8 cellular contexts compared by ENCODE assay signal in genomic region chr2:96951125-96951654, GRCh38. TPM values are rescaled to one million over a fixed set of nuclear protein-coding genes. Genes with fewer than 3 reads are reported as not detected.
DNase-seq lines count a peak whose midpoint lies in the region; ATAC-seq and TF ChIP-seq lines count a peak whose summit lies in the region.

No MANE protein-coding gene starts in this region.

- no TSS peak for BruUV-seq in MCF 10A (replicated peaks; lab: Mats Ljungman, UMichigan)

- peak; percentile 95 for TF ChIP-seq CTCF in BJ (IDR thresholded peaks at IDR 0.05; ENCODE audit: insufficient read depth, low read depth, low read length)
- peak; percentile 95 for TF ChIP-seq CTCF in WERI-Rb-1 (IDR thresholded peaks at IDR 0.05; ENCODE audit: low read depth, low read length)
- peak; percentile 90 for TF ChIP-seq CTCF in MCF 10A (IDR thresholded peaks at IDR 0.05; ENCODE audit: unreplicated experiment)

- intact Hi-C loops in MCF 10A (cut with micrococcal nuclease), result loop anchor here (1.0 kb wide), 1 partner anchor 93 kb away; the partner anchor contains the start of gene ANKRD39

- no peaks in the 10 kb centered on the region for H3K4me1 Mint-ChIP-seq in MCF 10A (ENCODE audit: insufficient read depth, unreplicated experiment)
- H3K4me1 Mint-ChIP-seq in immature natural killer cell, result peaks cover 23 to 24% of the 10 kb centered on the region in 2 donors

- H3K36me3 Mint-ChIP-seq in MCF 10A (ENCODE audit: insufficient read depth, unreplicated experiment) (peaks cover 6% of the 10 kb centered on the region), immature natural killer cell (no peaks in the 10 kb centered on the region)

- POLR2A ChIA-PET in BJ (lab: Charles Lee) (no interaction called here), MCF 10A (lab: Yijun Ruan, JAX) (interaction anchor here (1.4 to 2.3 kb wide), 3 partner anchors 23 to 94 kb away, joined by 4 to 23 read pairs (median 8); partner anchors contain the start of gene ANKRD39)

- H3K4me3 ChIP-seq in BJ (ENCODE audit: low read depth, low read length), result no peak overlapping the region
- H3K4me3 ChIP-seq in WERI-Rb-1 (ENCODE audit: low read depth, low read length), result no peak overlapping the region

- H3K4me3 Mint-ChIP-seq in MCF 10A (ENCODE audit: unreplicated experiment) (no peak overlapping the region), immature natural killer cell (peak overlapping the region in 1 of 5 donors; percentile 54)

- no peaks in the 10 kb centered on the region for H3K9me3 Mint-ChIP-seq in MCF 10A (ENCODE audit: unreplicated experiment)
- H3K9me3 Mint-ChIP-seq in immature natural killer cell, result no peaks in the 10 kb centered on the region

- H3K27me3 ChIP-seq in BJ (ENCODE audit: control insufficient read depth, insufficient read depth, low read length) (peaks cover 10% of the 10 kb centered on the region), WERI-Rb-1 (ENCODE audit: insufficient read depth, low read depth, severe bottlenecking) (no peaks in the 10 kb centered on the region)

- DNase-seq in BJ (ENCODE audit: low read depth) (no peak), NCI-H2107 (lab: John Stamatoyannopoulos, UW) (peak; percentile 30), WERI-Rb-1 (peak; percentile 86), MCF 10A (ENCODE audit: unreplicated experiment) (peak; percentile 66), immature natural killer cell (peak; percentile 74 to 79 (median 78))
- peak; percentile 63 to 66 for DNase-seq in stimulated activated CD4-positive, alpha-beta T cell treated with anti-CD3 and anti-CD28 coated beads, Interleukin-15, amount 100 ng/mL, for 1 hour (ENCODE audit: low read depth in 1 of 2, low spot score in 1 of 2)

- ATAC-seq in GM21825 (IDR thresholded peaks at IDR 0.05; ENCODE audit: unreplicated experiment) (peak; percentile 40), GM21515 (IDR thresholded peaks at IDR 0.05; ENCODE audit: unreplicated experiment) (no peak)

- H3K27ac Mint-ChIP-seq in MCF 10A (ENCODE audit: low read depth, unreplicated experiment) (no peak overlapping the region), immature natural killer cell (peak overlapping the region in 1 of 6 donors; percentile 5)

- H3K36me3 ChIP-seq in BJ (ENCODE audit: control insufficient read depth, insufficient read depth, low read length) (no peaks in the 10 kb centered on the region; the same call in 1 of the 2 replicates), WERI-Rb-1 (no peaks in the 10 kb centered on the region)

- CTCF ChIA-PET in BJ (lab: Yijun Ruan, JAX), result interaction anchor here (0.9 to 5.9 kb wide), 26 partner anchors 8 to 397 kb away, joined by 3 to 94 read pairs (median 5); partner anchors contain the start of genes ANKRD39 and CNNM4
- CTCF ChIA-PET in MCF 10A (lab: Yijun Ruan, JAX), result interaction anchor here (0.6 to 4.6 kb wide), 42 partner anchors 8 to 1822 kb away, joined by 3 to 116 read pairs (median 4); partner anchors contain the start of gene ANKRD39

- no peaks in the 10 kb centered on the region for H3K27me3 Mint-ChIP-seq in MCF 10A (ENCODE audit: insufficient read depth, unreplicated experiment)
- peaks cover 0 to 6% (median 1%) of the 10 kb centered on the region in 3 donors for H3K27me3 Mint-ChIP-seq in immature natural killer cell (ENCODE audit: low read depth in 3 of 3)

- H3K27ac ChIP-seq in WERI-Rb-1, result no peak overlapping the region

- H3K9me3 ChIP-seq in WERI-Rb-1 (ENCODE audit: severe bottlenecking), result no peaks in the 10 kb centered on the region

RNA-seq across cellular contexts. Expression of gene FAM178B, which starts 35.2 kb away (rescaled TPM):
- polyA plus RNA-seq in BJ (2011; rRNA removed), result not detected in 2 replicates
- polyA minus RNA-seq in BJ (2011; rRNA and poly(A)+ RNA removed), result not detected in 2 replicates
- total RNA-seq in MCF 10A (2022), result not detected in 2 replicates
- 1 to 10 TPM in 1 of 3 donors, under 1 TPM in 2; 0.42 to 1.5 (median 0.99) TPM for polyA plus RNA-seq in immature natural killer cell
